ENCODE assay signal across 5 cellular contexts in the genomic region with DNA sequence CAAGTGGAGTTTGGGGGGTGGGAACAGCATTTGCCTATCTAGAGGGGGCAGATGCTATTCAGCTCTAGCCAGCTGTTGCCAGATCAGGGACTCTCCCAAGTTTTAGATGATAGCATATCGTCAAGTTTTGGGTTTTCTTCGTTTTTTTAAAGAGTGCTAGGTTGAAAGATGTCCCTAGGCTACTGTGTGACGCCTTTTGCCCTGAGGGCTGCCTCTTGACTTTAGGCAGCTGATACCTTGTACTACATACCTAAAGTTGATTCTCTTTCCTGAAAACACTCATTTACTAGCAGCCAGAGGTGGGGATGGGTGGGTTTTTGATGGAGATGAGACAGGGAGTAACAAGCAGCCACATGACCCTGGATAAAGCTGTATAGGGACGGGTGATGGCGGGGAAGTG.
"Had no signal": no experiment of that assay in that cellular context is flagged by ENCODE, and none has a peak within 500 bp of the region (broad histone marks: within the 10 kb centered on the region; RNA-seq: fewer than 3 reads in every experiment).

No MANE protein-coding gene starts in this region.

- H3K4me2 ChIP-seq: GM23338 had no signal

- ATAC-seq: GM23338, K562 had no signal

- H2AFZ ChIP-seq: GM23338 had no signal

- DNase-seq: H9, HCEC 1CT, IMR-90 had no signal

- H3K4me3 ChIP-seq: GM23338, K562 had no signal
